15 cellular contexts compared by ENCODE assay signal in genomic region chr1:43357251-43357650, GRCh38. TPM values are rescaled to one million over a fixed set of nuclear protein-coding genes. Genes with fewer than 3 reads are reported as not detected.
DNase-seq lines count a peak whose midpoint lies in the region; ATAC-seq, FAIRE-seq and TF ChIP-seq lines count a peak whose summit lies in the region.
"Had no signal": no experiment of that assay in that cellular context is flagged by ENCODE, and none has a peak within 500 bp of the region (broad histone marks: within the 10 kb centered on the region; RNA-seq: fewer than 3 reads in every experiment).

No MANE protein-coding gene starts in this region.

- ATAC-seq in A549, result no peak
- ATAC-seq in CD4-positive, CD25-positive, alpha-beta regulatory T cell (ENCODE audit: low read depth in 2 of 2), result no peak

- CTCF ChIA-PET in A549 (lab: Yijun Ruan, JAX), result interaction anchor here (1.7 to 3.3 kb wide), 2 partner anchors 25 to 120 kb away, joined by 4 to 9 read pairs; no protein-coding TSS in a partner anchor

- H3K27me3 Mint-ChIP-seq in CD4-positive, CD25-positive, alpha-beta regulatory T cell, result no peaks in the 10 kb centered on the region
- peaks cover 14% of the 10 kb centered on the region for H3K27me3 Mint-ChIP-seq in endothelial cell (ENCODE audit: unreplicated experiment)

- H3K4me1 Mint-ChIP-seq in CD4-positive, CD25-positive, alpha-beta regulatory T cell, result peaks cover 9 to 25% (median 15%) of the 10 kb centered on the region in 4 donors
- peaks cover 26% of the 10 kb centered on the region for H3K4me1 Mint-ChIP-seq in endothelial cell (ENCODE audit: unreplicated experiment)

- POLR2A ChIA-PET in A549 (lab: Yijun Ruan, JAX), result interaction anchor here (2.6 kb wide), 1 partner anchor 150 kb away, joined by 10 read pairs; no protein-coding TSS in a partner anchor

- peak overlapping the region; percentile 91 for H3K4me2 ChIP-seq in A549

- peak overlapping the region in 1 of 2 experiments; percentile 97; a peak in 2 of 6 replicates for H3K27ac ChIP-seq in A549
- H3K27ac ChIP-seq in CD4-positive, CD25-positive, alpha-beta regulatory T cell (ENCODE audit: insufficient read depth, low read length, poor library complexity, severe bottlenecking), result no peak overlapping the region
- peak overlapping the region; percentile 87 for H3K27ac ChIP-seq in VCaP
- H3K27ac ChIP-seq in stomach, result peak overlapping the region in 1 of 5 donors; percentile 98
- H3K27ac ChIP-seq in caudate nucleus (ENCODE audit: low read depth, low read length), result no peak overlapping the region

- TF ChIP-seq EP300 in A549 (IDR thresholded peaks at IDR 0.05) (no peak), stomach (IDR thresholded peaks at IDR 0.05) (no peak)

- H3K4me1 ChIP-seq in A549 (peaks cover 30% of the 10 kb centered on the region), stomach (peaks cover 6 to 35% (median 23%) of the 10 kb centered on the region in 4 donors)
- peaks cover 13% of the 10 kb centered on the region for H3K4me1 ChIP-seq in CD4-positive, CD25-positive, alpha-beta regulatory T cell (ENCODE audit: control insufficient read depth, insufficient read depth, low read length, poor library complexity, severe bottlenecking)

- H3K9me3 Mint-ChIP-seq in CD4-positive, CD25-positive, alpha-beta regulatory T cell, result no peaks in the 10 kb centered on the region
- H3K9me3 Mint-ChIP-seq in endothelial cell (ENCODE audit: unreplicated experiment), result no peaks in the 10 kb centered on the region

- DNase-seq in A549 (ENCODE audit: low read depth in 1 of 2, low spot score in 1 of 2) (no peak), endothelial cell (ENCODE audit: low spot score) (no peak), stomach (no peak), caudate nucleus (lab: John Stamatoyannopoulos, UW) (no peak), AG08395 (ENCODE audit: low spot score) (no peak)
- no peak for DNase-seq in CD4-positive, CD25-positive, alpha-beta regulatory T cell
- DNase-seq: activated CD8-positive, alpha-beta memory T cell treated with anti-CD3 and anti-CD28 coated beads for 24 hours; activated gamma-delta T cell; cortex of kidney; MG63 had no signal

- no peak overlapping the region for H3K27ac Mint-ChIP-seq in CD4-positive, CD25-positive, alpha-beta regulatory T cell
- no peak overlapping the region for H3K27ac Mint-ChIP-seq in endothelial cell (ENCODE audit: unreplicated experiment)

- H3K27me3 ChIP-seq in CD4-positive, CD25-positive, alpha-beta regulatory T cell (ENCODE audit: control insufficient read depth, insufficient read depth, low read length), result no peaks in the 10 kb centered on the region
- H3K27me3 ChIP-seq in stomach, result no peaks in the 10 kb centered on the region
- H3K27me3 ChIP-seq: body of pancreas, MG63, tibial nerve had no signal

- WGBS in A549 (ENCODE audit: missing lambda C conversion rate), result 95% methylated on average over 4 of the region's 4 CpGs
- WGBS in stomach, 5 donors, result 75 to 86% (median 79%) methylated on average over 4 of the region's 4 CpGs

- H3K36me3 Mint-ChIP-seq in CD4-positive, CD25-positive, alpha-beta regulatory T cell, result peaks cover 12% of the 10 kb centered on the region
- peaks cover 14% of the 10 kb centered on the region for H3K36me3 Mint-ChIP-seq in endothelial cell (ENCODE audit: low read depth, unreplicated experiment)

- no peaks in the 10 kb centered on the region for H3K9me3 ChIP-seq in A549
- H3K9me3 ChIP-seq in CD4-positive, CD25-positive, alpha-beta regulatory T cell (ENCODE audit: control insufficient read depth in 2 of 2, low read length in 2 of 2), result no peaks in the 10 kb centered on the region
- no peaks in the 10 kb centered on the region for H3K9me3 ChIP-seq in stomach
- H3K9me3 ChIP-seq: body of pancreas, MG63, tibial nerve had no signal

- no peak for FAIRE-seq in A549 (lab: Jason Lieb, UNC)
- FAIRE-seq: HepG2 had no signal

- H3K4me3 Mint-ChIP-seq in CD4-positive, CD25-positive, alpha-beta regulatory T cell, result peak overlapping the region in 3 of 4 donors; percentile 78 to 90 (median 90)
- H3K4me3 Mint-ChIP-seq in endothelial cell (ENCODE audit: unreplicated experiment), result peak overlapping the region; percentile 92

- TF ChIP-seq CTCF in A549 (IDR thresholded peaks at IDR 0.05), result no peak
- TF ChIP-seq CTCF in VCaP (conservative IDR thresholded peaks at IDR 0.05), result no peak
- no peak for TF ChIP-seq CTCF in endothelial cell (IDR thresholded peaks at IDR 0.05; ENCODE audit: unreplicated experiment)
- TF ChIP-seq CTCF in stomach (IDR thresholded peaks at IDR 0.05), result no peak

- no peak for TF ChIP-seq RAD21 in A549 (conservative IDR thresholded peaks at IDR 0.05 in 1 of 2, IDR thresholded peaks at IDR 0.05 in 1 of 2)

- intact Hi-C loops in stomach (cut with DNase I; ENCODE audit: low total_unique reads), result no loop called here

- peaks cover 7% of the 10 kb centered on the region for H3K36me3 ChIP-seq in CD4-positive, CD25-positive, alpha-beta regulatory T cell (ENCODE audit: control insufficient read depth, insufficient read depth, low read length)
- peaks cover 7 to 24% (median 19%) of the 10 kb centered on the region in 4 donors for H3K36me3 ChIP-seq in stomach

- no peak for TF ChIP-seq POLR2A in A549 (IDR thresholded peaks at IDR 0.05; ENCODE audit: low read length)
- TF ChIP-seq POLR2A in stomach (IDR thresholded peaks at IDR 0.05), result no peak

- H3K4me3 ChIP-seq in A549, result no peak overlapping the region
- H3K4me3 ChIP-seq in CD4-positive, CD25-positive, alpha-beta regulatory T cell (ENCODE audit: low read depth, low read length), result no peak overlapping the region
- H3K4me3 ChIP-seq in stomach, result no peak overlapping the region

TF ChIP-seq in A549, 52 proteins besides CTCF, POLR2A, EP300 and RAD21 (continues in another document):
- TF ChIP-seq POLR2AphosphoS2 (conservative IDR thresholded peaks at IDR 0.05; ENCODE audit: low read length) (no peak), MAFK (IDR thresholded peaks at IDR 0.05; ENCODE audit: partially characterized antibody) (no peak), MAX (IDR thresholded peaks at IDR 0.05) (no peak; the same call in 1 of the 2 replicates)

RNA-seq across cellular contexts. Expression of gene CDC20, which starts 1.5 kb away (rescaled TPM):
- 73.8 and 91.5 TPM in 2 replicates for polyA plus RNA-seq in A549 (2011; rRNA removed)
- polyA plus RNA-seq in A549 (2012; cell fraction: cytosol; rRNA removed), result 287 and 317 TPM in 2 replicates
- polyA plus RNA-seq in A549 (2012; cell fraction: nucleus; rRNA removed), result 359 and 455 TPM in 2 replicates
- 106 to 141 TPM (median 116 TPM) in 3 replicates for polyA plus RNA-seq in A549 (2017; fragmentation: RNase III; extraction: RNeasy Plus Mini Kit Qiagen cat#74134 plus additional on column Dnase treatment)
- 147 and 162 TPM in 2 replicates for polyA minus RNA-seq in A549 (2011; rRNA and poly(A)+ RNA removed)
- 1.2 TPM for total RNA-seq in CD4-positive, CD25-positive, alpha-beta regulatory T cell
- 1 to 10 TPM; 4.2 to 7.5 (median 5.8) TPM for polyA plus RNA-seq in CD4-positive, CD25-positive, alpha-beta regulatory T cell
- total RNA-seq in endothelial cell (ENCODE audit: unreplicated experiment), result 24.3 TPM
- 10 to 100 TPM in 2 of 5 donors, 1 to 10 TPM in 3; 1.8 to 22.3 (median 7.9) TPM for total RNA-seq in stomach
- 10 to 100 TPM; 11.1 to 31.4 (median 11.3) TPM for polyA plus RNA-seq in stomach

RNA-seq across cellular contexts. Expression of gene ELOVL1, which starts 10.6 kb away (rescaled TPM):
- polyA plus RNA-seq in A549 (2011; rRNA removed) (124 and 147 TPM in 2 replicates), A549 (2017; fragmentation: RNase III; extraction: RNeasy Plus Mini Kit Qiagen cat#74134 plus additional on column Dnase treatment) (96.6 to 105 TPM (median 104 TPM) in 3 replicates), stomach (10 to 100 TPM; 35.6 to 83.8 (median 74.6) TPM)
- polyA plus RNA-seq in A549 (2012; cell fraction: cytosol; rRNA removed), result 138 and 175 TPM in 2 replicates
- 148 and 157 TPM in 2 replicates for polyA plus RNA-seq in A549 (2012; cell fraction: nucleus; rRNA removed)
- polyA minus RNA-seq in A549 (2011; rRNA and poly(A)+ RNA removed), result 90.1 and 90.3 TPM in 2 replicates
- 37.1 TPM for total RNA-seq in CD4-positive, CD25-positive, alpha-beta regulatory T cell
- 100 to 1,000 TPM in 1 of 4 donors, 10 to 100 TPM in 3; 74.5 to 114 (median 77.7) TPM for polyA plus RNA-seq in CD4-positive, CD25-positive, alpha-beta regulatory T cell
- total RNA-seq in endothelial cell (ENCODE audit: unreplicated experiment) (88.7 TPM), stomach (100 to 1,000 TPM in 1 of 5 donors, 10 to 100 TPM in 3, 1 to 10 TPM in 1; 7.6 to 109 (median 36.8) TPM)

RNA-seq across cellular contexts. Expression of gene MPL, which starts 19.6 kb away (rescaled TPM):
- polyA plus RNA-seq in A549 (2011; rRNA removed) (not detected in 2 replicates), A549 (2017; fragmentation: RNase III; extraction: RNeasy Plus Mini Kit Qiagen cat#74134 plus additional on column Dnase treatment) (not detected in 3 replicates), stomach (not detected)
- polyA plus RNA-seq in A549 (2012; cell fraction: cytosol; rRNA removed), result 0.04 TPM in 1 of 2 replicates, not detected in the other
- polyA plus RNA-seq in A549 (2012; cell fraction: nucleus; rRNA removed), result not detected in 2 replicates
- not detected in 2 replicates for polyA minus RNA-seq in A549 (2011; rRNA and poly(A)+ RNA removed)
- 2.2 TPM for total RNA-seq in CD4-positive, CD25-positive, alpha-beta regulatory T cell
- not detected for polyA plus RNA-seq in CD4-positive, CD25-positive, alpha-beta regulatory T cell
- total RNA-seq in endothelial cell (ENCODE audit: unreplicated experiment) (6.2 TPM), stomach (not detected)
- total RNA-seq: body of pancreas, H4, HepG2 had no signal
- polyA plus RNA-seq: HepG2 had no signal

RNA-seq across cellular contexts. Expression of gene MED8, which starts 32.3 kb away (rescaled TPM):
- polyA plus RNA-seq in A549 (2011; rRNA removed) (33.9 and 40.4 TPM in 2 replicates), A549 (2017; fragmentation: RNase III; extraction: RNeasy Plus Mini Kit Qiagen cat#74134 plus additional on column Dnase treatment) (21.8 to 26.0 TPM (median 23.4 TPM) in 3 replicates), stomach (10 to 100 TPM; 28.3 to 46.1 (median 30.6) TPM)
- polyA plus RNA-seq in A549 (2012; cell fraction: cytosol; rRNA removed), result 20.2 TPM in 2 replicates
- polyA plus RNA-seq in A549 (2012; cell fraction: nucleus; rRNA removed), result 11.0 and 15.1 TPM in 2 replicates
- 22.2 and 23.1 TPM in 2 replicates for polyA minus RNA-seq in A549 (2011; rRNA and poly(A)+ RNA removed)
- total RNA-seq in CD4-positive, CD25-positive, alpha-beta regulatory T cell, result 18.4 TPM
- polyA plus RNA-seq in CD4-positive, CD25-positive, alpha-beta regulatory T cell, result 10 to 100 TPM; 41.8 to 51.3 (median 48.4) TPM
- total RNA-seq in endothelial cell (ENCODE audit: unreplicated experiment) (19.5 TPM), stomach (10 to 100 TPM in 4 of 5 donors, 1 to 10 TPM in 1; 5.8 to 52.2 (median 29.6) TPM)

RNA-seq across cellular contexts. Expression of gene SZT2, which starts 32.4 kb away (rescaled TPM):
- polyA plus RNA-seq in A549 (2011; rRNA removed), result 6.5 and 10.4 TPM in 2 replicates
- 5.1 and 6.9 TPM in 2 replicates for polyA plus RNA-seq in A549 (2012; cell fraction: cytosol; rRNA removed)
- 30.4 and 35.8 TPM in 2 replicates for polyA plus RNA-seq in A549 (2012; cell fraction: nucleus; rRNA removed)
- 6.1 to 7.4 TPM (median 7.3 TPM) in 3 replicates for polyA plus RNA-seq in A549 (2017; fragmentation: RNase III; extraction: RNeasy Plus Mini Kit Qiagen cat#74134 plus additional on column Dnase treatment)
- polyA minus RNA-seq in A549 (2011; rRNA and poly(A)+ RNA removed), result 38.9 and 42.4 TPM in 2 replicates
- 107 TPM for total RNA-seq in CD4-positive, CD25-positive, alpha-beta regulatory T cell
- polyA plus RNA-seq in CD4-positive, CD25-positive, alpha-beta regulatory T cell, result 1 to 10 TPM; 1.5 to 4.6 (median 3.5) TPM
- 43.2 TPM for total RNA-seq in endothelial cell (ENCODE audit: unreplicated experiment)
- total RNA-seq in stomach, result 10 to 100 TPM; 49.6 to 69.3 (median 56.7) TPM
- 10 to 100 TPM in 1 of 3 donors, 1 to 10 TPM in 2; 4.9 to 10.2 (median 9.3) TPM for polyA plus RNA-seq in stomach
